In the genomic region with DNA sequence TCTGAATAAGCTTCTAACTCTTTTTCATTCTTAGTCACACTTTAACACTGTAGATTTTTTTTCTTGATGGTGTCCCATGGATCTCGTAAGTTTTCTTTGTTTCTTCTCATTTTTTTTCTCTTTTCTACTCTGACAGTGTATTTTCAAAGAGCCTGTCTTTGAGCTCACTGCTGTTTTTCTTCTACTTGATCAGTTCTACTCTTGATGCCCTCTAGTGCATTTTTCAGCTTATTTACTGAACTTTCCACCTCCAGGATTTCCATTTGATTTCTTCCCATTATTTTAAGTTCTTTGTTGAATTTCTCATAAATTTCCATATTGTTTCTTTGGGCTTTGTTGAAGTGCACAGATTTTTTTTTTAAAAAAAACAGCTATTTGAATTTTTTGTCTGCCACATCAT, we compare ENCODE assay signal across 35 cellular contexts.
"Had no signal": no experiment of that assay in that cellular context is flagged by ENCODE, and none has a peak within 500 bp of the region (broad histone marks: within the 10 kb centered on the region; RNA-seq: fewer than 3 reads in every experiment).

No MANE protein-coding gene starts in this region.

- DNase-seq: Kasumi-1, MG63, MM.1S, MV-4-11, NCI-H1048, NCI-H1092, NCI-H1092 treated with DMSO at 0.1 percent for 48 hours, NCI-H1105, NCI-H1105 treated with DMSO at 0.1 percent for 48 hours, NCI-H1417, NCI-H1417 treated with DMSO at 0.1 percent for 48 hours, NCI-H1436, NCI-H1436 treated with DMSO at 0.1 percent for 48 hours, NCI-H146, NCI-H1694, NCI-H1694 treated with DMSO at 0.1 percent for 48 hours, NCI-H187, NCI-H187 treated with DMSO at 0.1 percent for 48 hours, NCI-H1930, NCI-H2029, NCI-H2029 treated with DMSO at 0.1 percent for 48 hours, NCI-H2081, NCI-H2081 treated with DMSO at 0.1 percent for 48 hours, NCI-H2107, NCI-H2171, NCI-H2171 treated with DMSO at 0.1 percent for 48 hours, NCI-H2227 treated with DMSO at 0.1 percent for 48 hours, NCI-H226, NCI-H345, NCI-H446, NCI-H446 treated with DMSO at 0.1 percent for 48 hours, NCI-H510A, NCI-H510A treated with DMSO at 0.1 percent for 48 hours, NCI-H524, NCI-H524 treated with DMSO at 0.1 percent for 48 hours had no signal

- H3K9me3 ChIP-seq: MG63 had no signal

- H3K27me3 ChIP-seq: MG63 had no signal

- H3K4me3 ChIP-seq: MG63 had no signal

- H3K36me3 ChIP-seq: MG63 had no signal
